8 cellular contexts compared by ENCODE assay signal in the genomic region with DNA sequence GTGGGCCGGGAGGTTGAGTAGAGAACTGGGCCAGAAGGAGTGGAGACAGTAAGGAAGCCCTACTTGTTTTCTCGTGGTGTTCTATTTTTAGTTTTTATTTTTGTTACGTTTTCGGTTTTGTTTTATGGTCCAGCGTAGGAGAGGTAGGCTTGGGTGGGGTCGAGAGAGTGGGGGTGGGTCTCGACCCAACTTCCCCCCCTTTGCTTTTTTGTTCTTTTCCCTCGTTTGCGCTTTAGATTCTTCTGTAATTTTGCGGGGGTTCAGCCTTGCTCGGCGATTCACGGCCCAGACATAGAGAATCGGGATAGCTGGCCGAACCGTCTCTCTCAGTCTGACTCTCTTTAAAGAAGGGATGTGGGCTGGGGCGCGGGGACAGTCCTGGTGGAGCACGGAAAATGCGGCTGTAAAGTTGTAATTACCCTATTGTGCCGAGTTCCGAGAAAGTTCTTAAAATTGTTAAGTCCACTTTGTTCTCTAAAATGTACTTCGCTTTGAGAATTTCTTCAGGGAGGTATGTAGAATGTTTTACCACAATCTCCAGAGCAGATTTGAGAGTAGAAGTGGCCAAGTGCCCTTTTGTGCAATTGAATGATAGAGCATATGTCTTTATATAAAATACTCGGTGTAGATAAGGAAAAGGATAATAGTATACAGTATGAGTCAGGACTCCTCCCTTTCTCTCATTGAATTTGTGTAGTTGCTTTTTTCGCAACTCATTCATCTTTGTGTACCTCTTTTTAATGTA. TPM values are rescaled to one million over a fixed set of nuclear protein-coding genes. Genes with fewer than 3 reads are reported as not detected.
A peak's percentile ranks its signal among the peaks of the same experiment; 100 is the strongest.
DNase-seq lines count a peak whose midpoint lies in the region; ATAC-seq, FAIRE-seq and TF ChIP-seq lines count a peak whose summit lies in the region.

No MANE protein-coding gene starts in this region.

- peak overlapping the region; percentile 79 to 84 for H3K4me3 Mint-ChIP-seq in stimulated activated naive CD8-positive, alpha-beta T cell treated with anti-CD3 and anti-CD28 coated beads, Interleukin-15, amount 100 ng/mL, for 72 hours

- FAIRE-seq in GM12891 (lab: Jason Lieb, UNC) = peak; percentile 50

- H3K4me1 Mint-ChIP-seq in stimulated activated naive CD8-positive, alpha-beta T cell treated with anti-CD3 and anti-CD28 coated beads, Interleukin-15, amount 100 ng/mL, for 72 hours = peaks cover 36% of the 10 kb centered on the region

- POLR2A ChIA-PET in HEK293T (lab: Yijun Ruan, JAX) = interaction anchor here (0.6 to 3.6 kb wide), 49 partner anchors 8 to 243 kb away, joined by 3 to 29 read pairs (median 5); a partner anchor contains a TSS

- H3K9me3 Mint-ChIP-seq in stimulated activated naive CD8-positive, alpha-beta T cell treated with anti-CD3 and anti-CD28 coated beads, Interleukin-15, amount 100 ng/mL, for 72 hours = no peaks in the 10 kb centered on the region

- H3K4me3 ChIP-seq in epithelial cell of proximal tubule (ENCODE audit: low read depth, low read length) = peak overlapping the region; percentile 91
- H3K4me3 ChIP-seq in mucosa of stomach (ENCODE audit: low read length) = peak overlapping the region; percentile 92

- DNase-seq in GM12891 (ENCODE audit: insufficient read length, low spot score) (no peak), HEK293T (ENCODE audit: extremely low spot score) (peak; percentile 9), NCI-H1092 treated with DMSO at 0.1 percent for 48 hours (lab: John Stamatoyannopoulos, UW) (peak; percentile 64), epithelial cell of proximal tubule (ENCODE audit: low read depth) (no peak), GF-D8 (lab: John Stamatoyannopoulos, UW) (no peak)
- peak; percentile 17 for DNase-seq in activated CD8-positive, alpha-beta memory T cell treated with anti-CD3 and anti-CD28 coated beads, Interleukin-2, amount 50 U/mL, for 4 hours
- peak; percentile 20 to 62 for DNase-seq in stimulated activated naive CD8-positive, alpha-beta T cell treated with anti-CD3 and anti-CD28 coated beads, Interleukin-15, amount 100 ng/mL, for 72 hours

- no peaks in the 10 kb centered on the region for H3K36me3 ChIP-seq in mucosa of stomach (ENCODE audit: control insufficient read depth, insufficient read depth, low read length)

- H3K9ac ChIP-seq in mucosa of stomach (ENCODE audit: low read length) = peak overlapping the region; percentile 97

- CTCF ChIA-PET in HEK293T (lab: Yijun Ruan, JAX) = interaction anchor here (0.7 to 1.0 kb wide), 3 partner anchors 66 to 248 kb away, joined by 3 read pairs; a partner anchor contains a TSS

- no peaks in the 10 kb centered on the region for H3K27me3 Mint-ChIP-seq in stimulated activated naive CD8-positive, alpha-beta T cell treated with anti-CD3 and anti-CD28 coated beads, Interleukin-15, amount 100 ng/mL, for 72 hours

- H3K27me3 ChIP-seq in mucosa of stomach (ENCODE audit: control insufficient read depth, insufficient read depth, low read length) = no peaks in the 10 kb centered on the region

- peak overlapping the region; percentile 95 to 99 for H3K27ac Mint-ChIP-seq in stimulated activated naive CD8-positive, alpha-beta T cell treated with anti-CD3 and anti-CD28 coated beads, Interleukin-15, amount 100 ng/mL, for 72 hours

- no peak for TF ChIP-seq POLR2A in GM12891 (IDR thresholded peaks at IDR 0.05; ENCODE audit: low read depth, low read length)

- no peaks in the 10 kb centered on the region for H3K9me3 ChIP-seq in mucosa of stomach (ENCODE audit: control insufficient read depth, low read length)

- TF ChIP-seq CTCF in epithelial cell of proximal tubule (conservative IDR thresholded peaks at IDR 0.05; ENCODE audit: low read depth, low read length) = no peak

- peak; percentile 68 for ATAC-seq in stimulated activated naive CD8-positive, alpha-beta T cell treated with anti-CD3 and anti-CD28 coated beads, Interleukin-15, amount 100 ng/mL, for 72 hours

- H3K4me1 ChIP-seq in mucosa of stomach (ENCODE audit: control insufficient read depth, insufficient read depth, low read length) = peaks cover 6% of the 10 kb centered on the region

TF ChIP-seq in GM12891, 5 proteins besides CTCF, POLR2A, EP300 and RAD21:
- no peak for TF ChIP-seq SPI1 (IDR thresholded peaks at IDR 0.05; ENCODE audit: low read depth, low read length)
- no peak for TF ChIP-seq POLR2AphosphoS5 (IDR thresholded peaks at IDR 0.05; ENCODE audit: low read depth, low read length)

TF ChIP-seq in HEK293T, 16 proteins besides CTCF, POLR2A, EP300 and RAD21:
- TF ChIP-seq SUZ12 (IDR thresholded peaks at IDR 0.05) (no peak), ZNF384 (IDR thresholded peaks at IDR 0.05) (no peak), SP1 (IDR thresholded peaks at IDR 0.05) (no peak), FOXM1 (IDR thresholded peaks at IDR 0.05; ENCODE audit: borderline replicate concordance) (no peak), ELF4 (IDR thresholded peaks at IDR 0.05) (no peak), L3MBTL2 (conservative IDR thresholded peaks at IDR 0.05) (no peak), CTBP1 (IDR thresholded peaks at IDR 0.05; ENCODE audit: borderline replicate concordance) (no peak), NFRKB (IDR thresholded peaks at IDR 0.05) (no peak), BHLHE40 (IDR thresholded peaks at IDR 0.05; ENCODE audit: borderline replicate concordance) (no peak), FOXA1 (IDR thresholded peaks at IDR 0.05) (no peak), LEF1 (IDR thresholded peaks at IDR 0.05; ENCODE audit: borderline replicate concordance) (no peak), FOXK2 (IDR thresholded peaks at IDR 0.05) (no peak)
- TF ChIP-seq, protein P1, sequence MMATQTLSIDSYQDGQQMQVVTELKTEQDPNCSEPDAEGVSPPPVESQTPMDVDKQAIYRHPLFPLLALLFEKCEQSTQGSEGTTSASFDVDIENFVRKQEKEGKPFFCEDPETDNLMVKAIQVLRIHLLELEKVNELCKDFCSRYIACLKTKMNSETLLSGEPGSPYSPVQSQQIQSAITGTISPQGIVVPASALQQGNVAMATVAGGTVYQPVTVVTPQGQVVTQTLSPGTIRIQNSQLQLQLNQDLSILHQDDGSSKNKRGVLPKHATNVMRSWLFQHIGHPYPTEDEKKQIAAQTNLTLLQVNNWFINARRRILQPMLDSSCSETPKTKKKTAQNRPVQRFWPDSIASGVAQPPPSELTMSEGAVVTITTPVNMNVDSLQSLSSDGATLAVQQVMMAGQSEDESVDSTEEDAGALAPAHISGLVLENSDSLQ (IDR thresholded peaks at IDR 0.05) = no peak
TF ChIP-seq in HEK293T: peak in this region for 0.

RNA-seq across cellular contexts. Expression of a gene that starts 0.8 kb away (rescaled TPM):
- polyA plus RNA-seq in GM12891 (2012; ENCODE audit: low read depth, missing spikeins) = 53.0 TPM
- total RNA-seq in epithelial cell of proximal tubule = 27.3 and 70.9 TPM in 2 replicates

Comparison
In these comparisons a context has a peak if more than half of its experiments do, and no peak if none do; other contexts are left out.
1. DNase-seq: peak in HEK293T (single experiment), NCI-H1092 treated with DMSO at 0.1 percent for 48 hours (single experiment), activated CD8-positive, alpha-beta memory T cell treated with anti-CD3 and anti-CD28 coated beads, Interleukin-2, amount 50 U/mL, for 4 hours (single experiment) and stimulated activated naive CD8-positive, alpha-beta T cell treated with anti-CD3 and anti-CD28 coated beads, Interleukin-15, amount 100 ng/mL, for 72 hours (2 of 2); none in GM12891 (single experiment), epithelial cell of proximal tubule (single experiment) and GF-D8 (single experiment).